3 cellular contexts compared by ENCODE assay signal in genomic region chr2:240636563-240637115, GRCh38.
TF ChIP-seq lines count a peak whose summit lies in the region.

No MANE protein-coding gene starts in this region.

TF ChIP-seq in SK-N-SH, 30 proteins besides CTCF, POLR2A, EP300 and RAD21 (continues in another document):
- TF ChIP-seq ZBTB33 (IDR thresholded peaks at IDR 0.05; ENCODE audit: borderline replicate concordance, low read depth) (no peak), JUND (IDR thresholded peaks at IDR 0.05) (no peak), REST (IDR thresholded peaks at IDR 0.05; ENCODE audit: low read depth, low read length) (no peak), FOSL2 (IDR thresholded peaks at IDR 0.05; ENCODE audit: borderline replicate concordance, low read depth) (no peak), RCOR1 (IDR thresholded peaks at IDR 0.05; ENCODE audit: low read length) (no peak), GABPA (IDR thresholded peaks at IDR 0.05; ENCODE audit: low read depth) (no peak), RXRA (IDR thresholded peaks at IDR 0.05; ENCODE audit: borderline replicate concordance, low read depth) (no peak), POLR2AphosphoS5 (IDR thresholded peaks at IDR 0.05; ENCODE audit: low read depth, low read length) (no peak)
- TF ChIP-seq, protein P1, sequence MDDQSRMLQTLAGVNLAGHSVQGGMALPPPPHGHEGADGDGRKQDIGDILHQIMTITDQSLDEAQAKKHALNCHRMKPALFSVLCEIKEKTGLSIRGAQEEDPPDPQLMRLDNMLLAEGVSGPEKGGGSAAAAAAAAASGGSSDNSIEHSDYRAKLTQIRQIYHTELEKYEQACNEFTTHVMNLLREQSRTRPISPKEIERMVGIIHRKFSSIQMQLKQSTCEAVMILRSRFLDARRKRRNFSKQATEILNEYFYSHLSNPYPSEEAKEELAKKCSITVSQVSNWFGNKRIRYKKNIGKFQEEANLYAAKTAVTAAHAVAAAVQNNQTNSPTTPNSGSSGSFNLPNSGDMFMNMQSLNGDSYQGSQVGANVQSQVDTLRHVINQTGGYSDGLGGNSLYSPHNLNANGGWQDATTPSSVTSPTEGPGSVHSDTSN (IDR thresholded peaks at IDR 0.05) = no peak

TF ChIP-seq in SK-N-SH treated with all-trans-retinoic acid at 6 μM for 48 hours, 23 proteins besides CTCF, POLR2A, EP300 and RAD21:
- no peak for TF ChIP-seq BACH2 (CRISPR knock-in tag; IDR thresholded peaks at IDR 0.05; ENCODE audit: borderline replicate concordance)
- TF ChIP-seq ZNF565 (CRISPR knock-in tag; conservative IDR thresholded peaks at IDR 0.05; ENCODE audit: low read depth) = no peak
- no peak for TF ChIP-seq RARB (CRISPR knock-in tag; IDR thresholded peaks at IDR 0.05)
- TF ChIP-seq, protein P2, sequence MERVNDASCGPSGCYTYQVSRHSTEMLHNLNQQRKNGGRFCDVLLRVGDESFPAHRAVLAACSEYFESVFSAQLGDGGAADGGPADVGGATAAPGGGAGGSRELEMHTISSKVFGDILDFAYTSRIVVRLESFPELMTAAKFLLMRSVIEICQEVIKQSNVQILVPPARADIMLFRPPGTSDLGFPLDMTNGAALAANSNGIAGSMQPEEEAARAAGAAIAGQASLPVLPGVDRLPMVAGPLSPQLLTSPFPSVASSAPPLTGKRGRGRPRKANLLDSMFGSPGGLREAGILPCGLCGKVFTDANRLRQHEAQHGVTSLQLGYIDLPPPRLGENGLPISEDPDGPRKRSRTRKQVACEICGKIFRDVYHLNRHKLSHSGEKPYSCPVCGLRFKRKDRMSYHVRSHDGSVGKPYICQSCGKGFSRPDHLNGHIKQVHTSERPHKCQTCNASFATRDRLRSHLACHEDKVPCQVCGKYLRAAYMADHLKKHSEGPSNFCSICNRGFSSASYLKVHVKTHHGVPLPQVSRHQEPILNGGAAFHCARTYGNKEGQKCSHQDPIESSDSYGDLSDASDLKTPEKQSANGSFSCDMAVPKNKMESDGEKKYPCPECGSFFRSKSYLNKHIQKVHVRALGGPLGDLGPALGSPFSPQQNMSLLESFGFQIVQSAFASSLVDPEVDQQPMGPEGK (CRISPR knock-in tag; IDR thresholded peaks at IDR 0.05; ENCODE audit: borderline replicate concordance) = no peak
- TF ChIP-seq PPARA (CRISPR knock-in tag; IDR thresholded peaks at IDR 0.05; ENCODE audit: borderline replicate concordance) = no peak
- no peak for TF ChIP-seq TOX (CRISPR knock-in tag; IDR thresholded peaks at IDR 0.05; ENCODE audit: borderline replicate concordance)
- no peak for TF ChIP-seq ZNF70 (CRISPR knock-in tag; IDR thresholded peaks at IDR 0.05)
- TF ChIP-seq TSHZ2 (CRISPR knock-in tag; IDR thresholded peaks at IDR 0.05) = no peak
- TF ChIP-seq ESRRG (CRISPR knock-in tag; IDR thresholded peaks at IDR 0.05) = no peak
- TF ChIP-seq CREB5 (CRISPR knock-in tag; IDR thresholded peaks at IDR 0.05; ENCODE audit: low read depth) = no peak
- TF ChIP-seq TCF4 (CRISPR knock-in tag; IDR thresholded peaks at IDR 0.05; ENCODE audit: borderline replicate concordance) = no peak
- TF ChIP-seq CSDC2 (CRISPR knock-in tag; IDR thresholded peaks at IDR 0.05) = no peak
- no peak for TF ChIP-seq ZC3H10 (CRISPR knock-in tag; IDR thresholded peaks at IDR 0.05)
- TF ChIP-seq ZFP3 (CRISPR knock-in tag; IDR thresholded peaks at IDR 0.05) = no peak
- TF ChIP-seq ZFP30 (CRISPR knock-in tag; IDR thresholded peaks at IDR 0.05) = no peak

TF ChIP-seq in HepG2, 621 proteins besides CTCF, POLR2A, EP300 and RAD21:
- TF ChIP-seq BORCS8-MEF2B (CRISPR knock-in tag; IDR thresholded peaks at IDR 0.05) = no peak
- TF ChIP-seq TFDP1 (CRISPR knock-in tag; IDR thresholded peaks at IDR 0.05; ENCODE audit: borderline replicate concordance) = no peak
